In genomic region chr10:118256825-118257570, GRCh38 we compare ENCODE assay signal across 1 cellular context.
TF ChIP-seq lines count a peak whose summit lies in the region.

No MANE protein-coding gene starts in this region.

TF ChIP-seq in K562, 482 proteins besides CTCF, POLR2A, EP300 and RAD21 (continued from another document):
- no peak for TF ChIP-seq HES1 (IDR thresholded peaks at IDR 0.05; ENCODE audit: low read depth)
- peak; percentile 40 for TF ChIP-seq MEIS2 (IDR thresholded peaks at IDR 0.05; ENCODE audit: partially characterized antibody)
- TF ChIP-seq MYBL2 (IDR thresholded peaks at IDR 0.05; ENCODE audit: low read depth): no peak
- no peak for TF ChIP-seq MYBL2 (CRISPR knock-in tag; IDR thresholded peaks at IDR 0.05; ENCODE audit: borderline replicate concordance)
